28 cellular contexts compared by ENCODE assay signal in genomic region chr11:134750619-134751018, GRCh38.
"Had no signal": no experiment of that assay in that cellular context is flagged by ENCODE, and none has a peak within 500 bp of the region (broad histone marks: within the 10 kb centered on the region; RNA-seq: fewer than 3 reads in every experiment).

No MANE protein-coding gene starts in this region.

- H3K4me1 ChIP-seq: adrenal gland had no signal

- H3K4me3 ChIP-seq: adrenal gland, SK-N-MC had no signal

- H3K36me3 Mint-ChIP-seq: activated naive CD8-positive, alpha-beta T cell treated with anti-CD3 and anti-CD28 coated beads, Interleukin-2, amount 10 ng/mL, durations not matched to agents 7 days and 5 days; T-cell had no signal

- H3K4me3 Mint-ChIP-seq: activated B cell treated with CpG ODN at 0.5 μM for 24 hours; activated CD4-positive, alpha-beta memory T cell treated with anti-CD3 and anti-CD28 coated beads, Interleukin-2, amount 10 ng/mL, durations not matched to agents 7 days and 5 days; activated CD4-positive, alpha-beta T cell treated with anti-CD3 and anti-CD28 coated beads, Interleukin-2, amount 10 ng/mL, durations not matched to agents 7 days and 5 days; activated naive CD8-positive, alpha-beta T cell treated with anti-CD3 and anti-CD28 coated beads, Interleukin-2, amount 10 ng/mL, durations not matched to agents 7 days and 5 days; T-cell had no signal

- H3K27me3 ChIP-seq: adrenal gland had no signal

- H3K4me1 Mint-ChIP-seq: activated B cell treated with CpG ODN at 0.5 μM for 24 hours; activated CD4-positive, alpha-beta memory T cell treated with anti-CD3 and anti-CD28 coated beads, Interleukin-2, amount 10 ng/mL, durations not matched to agents 7 days and 5 days; activated CD4-positive, alpha-beta T cell treated with anti-CD3 and anti-CD28 coated beads, Interleukin-2, amount 10 ng/mL, durations not matched to agents 7 days and 5 days; activated naive CD8-positive, alpha-beta T cell treated with anti-CD3 and anti-CD28 coated beads, Interleukin-2, amount 10 ng/mL, durations not matched to agents 7 days and 5 days; T-cell had no signal

- ATAC-seq: Panc1, Right ventricle myocardium inferior, T-cell had no signal

- H3K27ac Mint-ChIP-seq: activated B cell treated with CpG ODN at 0.5 μM for 24 hours; activated CD4-positive, alpha-beta memory T cell treated with anti-CD3 and anti-CD28 coated beads, Interleukin-2, amount 10 ng/mL, durations not matched to agents 7 days and 5 days; activated CD4-positive, alpha-beta T cell treated with anti-CD3 and anti-CD28 coated beads, Interleukin-2, amount 10 ng/mL, durations not matched to agents 7 days and 5 days; activated naive CD8-positive, alpha-beta T cell treated with anti-CD3 and anti-CD28 coated beads, Interleukin-2, amount 10 ng/mL, durations not matched to agents 7 days and 5 days; T-cell had no signal

- DNase-seq: activated B cell treated with CpG ODN at 0.5 μM for 24 hours; activated CD4-positive, alpha-beta memory T cell treated with anti-CD3 and anti-CD28 coated beads, Interleukin-2, amount 10 ng/mL, durations not matched to agents 7 days and 5 days; activated CD4-positive, alpha-beta T cell treated with anti-CD3 and anti-CD28 coated beads for 1 hour; activated CD4-positive, alpha-beta T cell treated with anti-CD3 and anti-CD28 coated beads, Interleukin-2, amount 10 ng/mL, durations not matched to agents 7 days and 5 days; activated CD8-positive, alpha-beta memory T cell treated with anti-CD3 and anti-CD28 coated beads, Interleukin-2, amount 50 U/mL, for 4 hours; activated naive CD4-positive, alpha-beta T cell treated with anti-CD3 and anti-CD28 coated beads, Interleukin-2, amount 50 U/mL, for 16 hours; activated naive CD8-positive, alpha-beta T cell treated with anti-CD3 and anti-CD28 coated beads, Interleukin-2, amount 10 ng/mL, durations not matched to agents 7 days and 5 days; activated T-cell treated with anti-CD3 and anti-CD28 coated beads, Interleukin-2, amount 50 U/mL, for 1 hour; anterior cingulate cortex; central memory CD4-positive, alpha-beta T cell; KG1; NCI-H1048; NCI-H146; NCI-H187 treated with DMSO at 0.1 percent for 48 hours; NCI-H2171; NCI-H2227 treated with DMSO at 0.1 percent for 48 hours; NCI-H446 treated with DMSO at 0.1 percent for 48 hours; NCI-H524 treated with DMSO at 0.1 percent for 48 hours; NCI-H774; OCI-M1; RPMI8226; T-helper 2 cell; T1000 had no signal

- H3K36me3 ChIP-seq: adrenal gland had no signal

- H3K27ac ChIP-seq: adrenal gland, SK-N-MC had no signal

- H3K9me3 Mint-ChIP-seq: activated CD4-positive, alpha-beta memory T cell treated with anti-CD3 and anti-CD28 coated beads, Interleukin-2, amount 10 ng/mL, durations not matched to agents 7 days and 5 days; activated CD4-positive, alpha-beta T cell treated with anti-CD3 and anti-CD28 coated beads, Interleukin-2, amount 10 ng/mL, durations not matched to agents 7 days and 5 days; activated naive CD8-positive, alpha-beta T cell treated with anti-CD3 and anti-CD28 coated beads, Interleukin-2, amount 10 ng/mL, durations not matched to agents 7 days and 5 days had no signal

- H3K9me3 ChIP-seq: adrenal gland had no signal
